In the genomic region with DNA sequence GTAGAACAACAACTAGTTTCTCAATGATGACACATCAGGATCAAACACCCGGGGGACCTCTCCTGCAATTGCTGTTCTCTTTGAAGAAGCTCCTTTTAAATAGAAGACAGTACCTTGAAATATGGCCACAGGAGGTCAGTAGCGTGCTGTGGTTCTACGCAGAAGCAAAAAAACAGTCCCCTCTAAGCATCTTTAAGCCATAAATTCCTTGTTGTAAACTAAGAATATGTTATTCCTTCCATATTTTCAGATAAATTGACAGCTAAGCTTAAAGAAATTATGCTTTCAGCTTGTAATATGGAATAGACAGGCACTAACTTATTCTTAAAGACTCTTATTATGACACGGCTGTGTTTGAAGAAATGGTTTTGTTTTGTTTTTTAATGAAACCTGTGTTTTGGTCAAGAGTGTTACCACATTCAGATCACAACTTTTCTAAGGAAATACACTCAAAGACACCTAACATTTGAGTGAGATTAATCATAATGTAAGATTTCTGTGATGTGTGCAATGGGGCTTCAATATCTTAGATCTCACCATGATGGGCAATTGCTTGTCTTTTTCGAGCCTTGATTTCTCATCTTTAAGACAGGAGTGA, we compare ENCODE assay signal across 8 cellular contexts. TPM values are rescaled to one million over a fixed set of nuclear protein-coding genes. Genes with fewer than 3 reads are reported as not detected.
A peak's percentile ranks its signal among the peaks of the same experiment; 100 is the strongest.
DNase-seq lines count a peak whose midpoint lies in the region; ATAC-seq, FAIRE-seq and TF ChIP-seq lines count a peak whose summit lies in the region.

No MANE protein-coding gene starts in this region.

- H3K4me2 ChIP-seq in BLaER1 (peak overlapping the region; percentile 53), GM12878 (ENCODE audit: control insufficient read depth, insufficient read depth) (peak overlapping the region; percentile 69)

- FAIRE-seq in GM19239 (lab: Jason Lieb, UNC) (peak; percentile 94), GM12878 (lab: Jason Lieb, UNC) (peak; percentile 80)

- H3K36me3 ChIP-seq in BLaER1: no peaks in the 10 kb centered on the region
- H3K36me3 ChIP-seq in GM12878 (ENCODE audit: control insufficient read depth in 2 of 2, insufficient read depth in 2 of 2, low read length in 1 of 2): no peaks in the 10 kb centered on the region

- peak in 1 of 2 experiments; percentile 32; a peak in 1 of 4 replicates for TF ChIP-seq EP300 in GM12878 (IDR thresholded peaks at IDR 0.05; ENCODE audit: borderline replicate concordance in 1 of 2, control insufficient read depth in 1 of 2, low read depth in 2 of 2, low read length in 2 of 2)

- in situ Hi-C loops in GM12878 (cut with MboI): loop anchor here (5.0 kb wide), 3 partner anchors 173 to 548 kb away; no protein-coding TSS in a partner anchor

- TF ChIP-seq POLR2A in GM12878 (IDR thresholded peaks at IDR 0.05; ENCODE audit: low read depth, low read length): no peak

- POLR2A ChIA-PET in GM12878 (lab: Charles Lee): interaction anchor here (0.5 to 6.6 kb wide), 14 partner anchors 8 to 213 kb away, joined by 3 to 62 read pairs (median 5); no protein-coding TSS in a partner anchor

- peak; percentile 58 for ATAC-seq in GM12878
- no peak for ATAC-seq in HG03378 (IDR thresholded peaks at IDR 0.05; ENCODE audit: unreplicated experiment)

- H3K4me3 ChIP-seq in BLaER1 (no peak overlapping the region), GM12878 (0 out of 2 replicates have a peak overlapping the region, but pooled peaks have one; percentile 0)

- 16% methylated on average over 5 of the region's 5 CpGs for WGBS in GM12878 (ENCODE audit: insufficient coverage, insufficient replicate concordance, low lambda C conversion rate, missing lambda C conversion rate)

- H3K9me3 ChIP-seq in BLaER1: no peaks in the 10 kb centered on the region
- no peaks in the 10 kb centered on the region; the same call in 2 of the 3 replicates for H3K9me3 ChIP-seq in GM12878 (replicated peaks; ENCODE audit: control insufficient read depth, insufficient read depth, low read length)

- DNase-seq in GM19239 (ENCODE audit: insufficient read length, low spot score): no peak
- DNase-seq in NCI-H1417 (lab: John Stamatoyannopoulos, UW): peak; percentile 43 to 88 (median 74)
- DNase-seq in T-helper 2 cell: peak in 4 of 5 experiments; percentile 8 to 73 (median 33)
- DNase-seq in GM12878 (ENCODE audit: low read depth, low spot score): peak; percentile 91
- DNase-seq in iPS DF 4.7 (ENCODE audit: extremely low read depth, low spot score): peak; percentile 74
- peak; percentile 14 to 38 for DNase-seq in stimulated activated CD4-positive, alpha-beta T cell treated with anti-CD3 and anti-CD28 coated beads, Interleukin-12 subunit alpha, Interleukin-12 subunit beta, amount 100 ng/mL, for 24 hours (ENCODE audit: low read depth in 2 of 2)

- H3K9ac ChIP-seq in BLaER1 (no peak overlapping the region), GM12878 (ENCODE audit: control insufficient read depth, insufficient read depth, low read length) (peak overlapping the region; percentile 65)

- RAD21 ChIA-PET in GM12878 (lab: Charles Lee; ENCODE audit: unreplicated experiment): interaction anchor here (0.6 to 12.9 kb wide), 57 partner anchors 8 to 910 kb away, joined by 3 to 500 read pairs (median 4); a partner anchor contains a TSS

- H4K20me1 ChIP-seq in BLaER1 (no peaks in the 10 kb centered on the region), GM12878 (ENCODE audit: control insufficient read depth, insufficient read depth) (no peaks in the 10 kb centered on the region)

- BruUV-seq in GM12878 (replicated peaks; lab: Mats Ljungman, UMichigan): no TSS peak

- SMC1A ChIA-PET in GM12878 (lab: Charles Lee; ENCODE audit: uncharacterized antibody, unreplicated experiment): interaction anchor here (0.6 to 7.4 kb wide), 46 partner anchors 8 to 856 kb away, joined by 3 to 293 read pairs (median 8); no protein-coding TSS in a partner anchor

- TF ChIP-seq CTCF in GM12878 (IDR thresholded peaks at IDR 0.05 in 2 of 3, conservative IDR thresholded peaks at IDR 0.05 in 1 of 3; ENCODE audit: control insufficient read depth in 2 of 3, extremely low read depth in 1 of 3, insufficient read depth in 1 of 3, low read depth in 3 of 3, low read length in 3 of 3): peak; percentile 70 to 87 (median 76)

- CTCF ChIA-PET in GM12878 (lab: Yijun Ruan, JAX): interaction anchor here (0.6 to 12.9 kb wide), 50 partner anchors 8 to 910 kb away, joined by 3 to 164 read pairs (median 5); no protein-coding TSS in a partner anchor

- intact Hi-C loops in GM12878 (cut with micrococcal nuclease; ENCODE audit: unreplicated experiment): loop anchor here (1.0 to 2.0 kb wide), 10 partner anchors 9 to 546 kb away; a partner anchor contains a TSS

- TF ChIP-seq RAD21 in GM12878 (IDR thresholded peaks at IDR 0.05; ENCODE audit: insufficient read depth, low read depth, low read length): peak; percentile 93

- H3K27me3 ChIP-seq in BLaER1 (no peaks in the 10 kb centered on the region), GM12878 (replicated peaks in 1 of 2; ENCODE audit: control insufficient read depth in 2 of 2, insufficient read depth in 2 of 2, low read length in 1 of 2) (no peaks in the 10 kb centered on the region)

- H3K4me1 ChIP-seq in BLaER1: peaks cover 50% of the 10 kb centered on the region
- H3K4me1 ChIP-seq in GM12878 (ENCODE audit: control insufficient read depth, insufficient read depth, low read length): peaks cover 55% of the 10 kb centered on the region

- H2AFZ ChIP-seq in GM12878 (ENCODE audit: control insufficient read depth, low read depth, low read length): peak overlapping the region; percentile 40

- no peaks in the 10 kb centered on the region for H3K79me2 ChIP-seq in GM12878 (ENCODE audit: control insufficient read depth, insufficient read depth, low read length)

- H3K27ac ChIP-seq in BLaER1 (peak overlapping the region; percentile 4; the same call in 1 of the 2 replicates), GM12878 (ENCODE audit: control insufficient read depth, insufficient read depth) (peak overlapping the region; percentile 95)

TF ChIP-seq in GM12878, 131 proteins besides CTCF, POLR2A, EP300 and RAD21 (continues in another document):
- TF ChIP-seq HCFC1 (IDR thresholded peaks at IDR 0.05; ENCODE audit: low read length): no peak
- TF ChIP-seq ATF7 (IDR thresholded peaks at IDR 0.05; ENCODE audit: low read depth): peak; percentile 36; the same call in 1 of the 2 replicates
- no peak for TF ChIP-seq BMI1 (IDR thresholded peaks at IDR 0.05; ENCODE audit: borderline replicate concordance)
- TF ChIP-seq SMARCA5 (IDR thresholded peaks at IDR 0.05): no peak
- no peak for TF ChIP-seq GABPA (IDR thresholded peaks at IDR 0.05; ENCODE audit: low read depth)
- TF ChIP-seq CREM (IDR thresholded peaks at IDR 0.05; ENCODE audit: low read depth): no peak
- TF ChIP-seq, protein P1, sequence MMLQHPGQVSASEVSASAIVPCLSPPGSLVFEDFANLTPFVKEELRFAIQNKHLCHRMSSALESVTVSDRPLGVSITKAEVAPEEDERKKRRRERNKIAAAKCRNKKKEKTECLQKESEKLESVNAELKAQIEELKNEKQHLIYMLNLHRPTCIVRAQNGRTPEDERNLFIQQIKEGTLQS (IDR thresholded peaks at IDR 0.05; ENCODE audit: borderline replicate concordance, extremely low read depth, low read depth, low read length): no peak
- no peak for TF ChIP-seq PML (IDR thresholded peaks at IDR 0.05; ENCODE audit: low read length)
- TF ChIP-seq, protein P2, sequence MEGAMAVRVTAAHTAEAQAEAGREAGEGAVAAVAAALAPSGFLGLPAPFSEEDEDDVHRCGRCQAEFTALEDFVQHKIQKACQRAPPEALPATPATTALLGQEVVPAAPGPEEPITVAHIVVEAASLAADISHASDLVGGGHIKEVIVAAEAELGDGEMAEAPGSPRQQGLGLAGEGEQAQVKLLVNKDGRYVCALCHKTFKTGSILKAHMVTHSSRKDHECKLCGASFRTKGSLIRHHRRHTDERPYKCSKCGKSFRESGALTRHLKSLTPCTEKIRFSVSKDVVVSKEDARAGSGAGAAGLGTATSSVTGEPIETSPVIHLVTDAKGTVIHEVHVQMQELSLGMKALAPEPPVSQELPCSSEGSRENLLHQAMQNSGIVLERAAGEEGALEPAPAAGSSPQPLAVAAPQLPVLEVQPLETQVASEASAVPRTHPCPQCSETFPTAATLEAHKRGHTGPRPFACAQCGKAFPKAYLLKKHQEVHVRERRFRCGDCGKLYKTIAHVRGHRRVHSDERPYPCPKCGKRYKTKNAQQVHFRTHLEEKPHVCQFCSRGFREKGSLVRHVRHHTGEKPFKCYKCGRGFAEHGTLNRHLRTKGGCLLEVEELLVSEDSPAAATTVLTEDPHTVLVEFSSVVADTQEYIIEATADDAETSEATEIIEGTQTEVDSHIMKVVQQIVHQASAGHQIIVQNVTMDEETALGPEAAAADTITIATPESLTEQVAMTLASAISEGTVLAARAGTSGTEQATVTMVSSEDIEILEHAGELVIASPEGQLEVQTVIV (IDR thresholded peaks at IDR 0.05; ENCODE audit: borderline replicate concordance, partially characterized antibody): no peak
- no peak for TF ChIP-seq TCF3 (IDR thresholded peaks at IDR 0.05; ENCODE audit: borderline replicate concordance, insufficient read depth, low read depth, low read length)
- no peak for TF ChIP-seq MYB (IDR thresholded peaks at IDR 0.05; ENCODE audit: borderline replicate concordance, low read depth, low read length)

RNA-seq across cellular contexts. Expression of a gene that starts 49.7 kb away (rescaled TPM):
- 0.19 TPM in 1 of 2 replicates, not detected in the other for total RNA-seq in GM12878 (2013; cell fraction: nucleolus; rRNA removed)
- total RNA-seq in GM12878 (2014; rRNA removed) (0.11 TPM in 1 of 2 replicates, not detected in the other), GM12878 (2014; rRNA removed; fragmentation: Illumina TruSeq; extraction: Trizol) (0.09 TPM in 1 of 2 replicates, not detected in the other), GM12878 (2021) (0.08 TPM in 1 of 2 replicates, not detected in the other)
- not detected for polyA plus RNA-seq in GM12878 (2011; ENCODE audit: low read depth)
- polyA plus RNA-seq in GM12878 (2011; rRNA removed) (0.11 and 0.16 TPM in 2 replicates), GM12878 (2014; fragmentation: Illumina TruSeq; extraction: Trizol) (0.03 TPM in 1 of 2 replicates, not detected in the other), GM12878 (2014; fragmentation: Nextera tagmentation; extraction: Ambion mirVana) (under 1 TPM; 0.02 to 0.16 TPM), GM12878 (2014; rRNA removed) (0.05 TPM in 1 of 2 replicates, not detected in the other), GM12878 (2016; fragmentation: Nextera tagmentation; extraction: Ambion mirVana) (not detected)
- polyA plus RNA-seq in GM12878 (2011; cell fraction: cytosol; rRNA removed): 0.02 and 0.06 TPM in 2 replicates
- polyA plus RNA-seq in GM12878 (2011; cell fraction: nucleus; rRNA removed): 0.06 and 0.09 TPM in 2 replicates
- not detected in 2 replicates for polyA plus RNA-seq in GM12878 (2012)
- polyA minus RNA-seq in GM12878 (2011; rRNA and poly(A)+ RNA removed): not detected in 2 replicates
- polyA minus RNA-seq in GM12878 (2011; cell fraction: cytosol; rRNA and poly(A)+ RNA removed): not detected in 2 replicates
- polyA minus RNA-seq in GM12878 (2011; cell fraction: nucleus; rRNA and poly(A)+ RNA removed): not detected in 2 replicates
